8 cellular contexts compared by ENCODE assay signal in the genomic region with DNA sequence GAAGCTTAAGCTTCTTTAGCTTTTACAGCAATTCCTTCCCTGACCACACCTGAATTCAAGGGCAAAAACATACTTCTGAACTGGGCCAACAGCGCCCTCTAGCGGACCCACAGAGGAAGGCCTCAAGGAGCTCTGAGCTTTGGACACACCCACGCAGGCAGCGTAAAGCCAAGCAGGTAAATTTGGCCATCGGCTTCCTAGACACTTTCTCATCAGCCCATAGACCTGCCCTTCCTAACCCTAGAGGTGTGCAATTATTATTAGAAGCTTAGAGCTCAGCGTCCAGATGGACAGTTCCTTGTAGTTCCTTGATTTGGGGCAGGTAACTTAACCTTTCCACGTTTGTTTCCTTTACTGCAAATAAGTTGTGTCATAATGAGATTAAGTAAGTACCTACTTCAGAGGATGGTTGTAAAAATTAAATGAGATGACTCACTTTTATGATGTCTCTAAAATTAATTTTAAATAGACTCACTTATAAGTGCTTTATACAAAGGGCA. TPM values are rescaled to one million over a fixed set of nuclear protein-coding genes. Genes with fewer than 3 reads are reported as not detected.
DNase-seq lines count a peak whose midpoint lies in the region; ATAC-seq and TF ChIP-seq lines count a peak whose summit lies in the region.

No MANE protein-coding gene starts in this region.

- DNase-seq in NCI-H146 (lab: John Stamatoyannopoulos, UW) (peak; percentile 75), T-cell (peak; percentile 22 to 73 (median 62)), hepatocyte (ENCODE audit: low spot score) (peak; percentile 88)
- DNase-seq in activated naive CD8-positive, alpha-beta T cell treated with anti-CD3 and anti-CD28 coated beads, Interleukin-2, amount 50 U/mL, for 24 hours: peak; percentile 78
- peak; percentile 47 to 70 for DNase-seq in stimulated activated CD4-positive, alpha-beta T cell treated with anti-CD3 and anti-CD28 coated beads, Interleukin-12 subunit alpha, Interleukin-12 subunit beta, amount 100 ng/mL, for 24 hours (ENCODE audit: low read depth in 2 of 2)

- peak; percentile 73 to 80 (median 74) for ATAC-seq in T-cell (replicated peaks in 1 of 4)
- no peak for ATAC-seq in activated naive CD8-positive, alpha-beta T cell treated with anti-CD3 and anti-CD28 coated beads, Interleukin-2, amount 50 U/mL, for 24 hours
- ATAC-seq in GM21529 (IDR thresholded peaks at IDR 0.05; ENCODE audit: unreplicated experiment): no peak
- no peak for ATAC-seq in HG02870 (IDR thresholded peaks at IDR 0.05; ENCODE audit: unreplicated experiment)

- no peaks in the 10 kb centered on the region for H3K79me2 ChIP-seq in hepatocyte

- peaks cover 20% of the 10 kb centered on the region for H3K27me3 ChIP-seq in hepatocyte

- CTCF ChIA-PET in T-cell (lab: Charles Lee): interaction anchor here (0.6 to 1.1 kb wide), 4 partner anchors 8 to 1934 kb away, joined by 3 to 8 read pairs (median 5); a partner anchor contains a TSS

- no peak overlapping the region for H3K4me3 ChIP-seq in hepatocyte

- no peaks in the 10 kb centered on the region for H3K36me3 Mint-ChIP-seq in T-cell
- no peaks in the 10 kb centered on the region for H3K36me3 Mint-ChIP-seq in activated naive CD8-positive, alpha-beta T cell treated with anti-CD3 and anti-CD28 coated beads, Interleukin-2, amount 50 U/mL, for 24 hours (ENCODE audit: low read depth)

- peaks cover 8 to 14% (median 11%) of the 10 kb centered on the region in 3 donors for H3K4me1 Mint-ChIP-seq in T-cell
- H3K4me1 Mint-ChIP-seq in activated naive CD8-positive, alpha-beta T cell treated with anti-CD3 and anti-CD28 coated beads, Interleukin-2, amount 50 U/mL, for 24 hours: peaks cover 2% of the 10 kb centered on the region

- no peak overlapping the region for H2AFZ ChIP-seq in hepatocyte

- no peak overlapping the region for H3K4me2 ChIP-seq in hepatocyte

- no peaks in the 10 kb centered on the region for H3K9me3 Mint-ChIP-seq in T-cell
- no peaks in the 10 kb centered on the region for H3K9me3 Mint-ChIP-seq in activated naive CD8-positive, alpha-beta T cell treated with anti-CD3 and anti-CD28 coated beads, Interleukin-2, amount 50 U/mL, for 24 hours

- H3K9me2 ChIP-seq in hepatocyte (replicated peaks; ENCODE audit: insufficient read depth): no peaks in the 10 kb centered on the region

- H3K4me1 ChIP-seq in hepatocyte (ENCODE audit: insufficient read depth): no peaks in the 10 kb centered on the region

- peaks cover 28 to 47% of the 10 kb centered on the region in 2 donors for H3K27me3 Mint-ChIP-seq in T-cell
- peaks cover 27% of the 10 kb centered on the region for H3K27me3 Mint-ChIP-seq in activated naive CD8-positive, alpha-beta T cell treated with anti-CD3 and anti-CD28 coated beads, Interleukin-2, amount 50 U/mL, for 24 hours

- 14% methylated on average over 7 of the region's 7 CpGs for whole genome bisulfite sequencing in hepatocyte (ENCODE audit: low lambda C conversion rate, missing lambda C conversion rate)

- H3K9me3 ChIP-seq in hepatocyte (ENCODE audit: low read depth): no peaks in the 10 kb centered on the region

- H3K27ac ChIP-seq in hepatocyte: no peak overlapping the region

- no peak overlapping the region for H3K4me3 Mint-ChIP-seq in T-cell
- H3K4me3 Mint-ChIP-seq in activated naive CD8-positive, alpha-beta T cell treated with anti-CD3 and anti-CD28 coated beads, Interleukin-2, amount 50 U/mL, for 24 hours: no peak overlapping the region

- H3K27ac Mint-ChIP-seq in T-cell: no peak overlapping the region
- no peak overlapping the region for H3K27ac Mint-ChIP-seq in activated naive CD8-positive, alpha-beta T cell treated with anti-CD3 and anti-CD28 coated beads, Interleukin-2, amount 50 U/mL, for 24 hours

- POLR2A ChIA-PET in T-cell (lab: Charles Lee): no interaction called here

- H4K20me1 ChIP-seq in hepatocyte (ENCODE audit: insufficient read depth, poor library complexity, severe bottlenecking): no peaks in the 10 kb centered on the region

- TF ChIP-seq CTCF in GM12872 (IDR thresholded peaks at IDR 0.05; ENCODE audit: insufficient read depth, low read depth, low read length) (peak; percentile 93), hepatocyte (IDR thresholded peaks at IDR 0.05; ENCODE audit: poor library complexity) (peak; percentile 92)

- no peaks in the 10 kb centered on the region for H3K36me3 ChIP-seq in hepatocyte (replicated peaks; ENCODE audit: insufficient read depth, low read depth)

RNA-seq across cellular contexts. Expression of a gene that starts 25.7 kb away (rescaled TPM):
- total RNA-seq in T-cell (10 to 100 TPM; 20.5 to 39.2 (median 21.1) TPM), hepatocyte (17.4 and 19.0 TPM in 2 replicates)
- 15.6 and 17.2 TPM in 2 replicates for polyA plus RNA-seq in hepatocyte

Comparison
In these comparisons a context has a peak if more than half of its experiments do, and no peak if none do; other contexts are left out.
1. ATAC-seq: peak in T-cell (4 of 4); none in activated naive CD8-positive, alpha-beta T cell treated with anti-CD3 and anti-CD28 coated beads, Interleukin-2, amount 50 U/mL, for 24 hours (single experiment), GM21529 (single experiment) and HG02870 (single experiment).
2. Peak in every context shown above with its lines, with median percentiles within 50 percentile points of each other: DNase-seq.